8 cellular contexts compared by ENCODE assay signal in genomic region chr15:73697033-73697467, GRCh38. TPM values are rescaled to one million over a fixed set of nuclear protein-coding genes. Genes with fewer than 3 reads are reported as not detected.
DNase-seq lines count a peak whose midpoint lies in the region; ATAC-seq and TF ChIP-seq lines count a peak whose summit lies in the region.

No MANE protein-coding gene starts in this region.

- ATAC-seq in GM19452 (IDR thresholded peaks at IDR 0.05; ENCODE audit: unreplicated experiment), result peak; percentile 84
- ATAC-seq in IMR-90 (ENCODE audit: low read depth), result peak; percentile 88
- peak; percentile 95 for ATAC-seq in activated naive CD8-positive, alpha-beta T cell treated with anti-CD3 and anti-CD28 coated beads, Interleukin-2, amount 50 U/mL, for 24 hours

- H3K36me3 Mint-ChIP-seq in activated naive CD8-positive, alpha-beta T cell treated with anti-CD3 and anti-CD28 coated beads, Interleukin-2, amount 50 U/mL, for 24 hours (ENCODE audit: low read depth), result no peaks in the 10 kb centered on the region

- no peak overlapping the region for H2BK15ac ChIP-seq in IMR-90 (ENCODE audit: low read depth, low read length)

- dilution Hi-C loops in IMR-90 (cut with HindIII; ENCODE audit: low sequenced_read_pairs, unreplicated experiment), result no loop called here

- H3K4me1 Mint-ChIP-seq in activated naive CD8-positive, alpha-beta T cell treated with anti-CD3 and anti-CD28 coated beads, Interleukin-2, amount 50 U/mL, for 24 hours, result peaks cover 27% of the 10 kb centered on the region

- peaks cover 35% of the 10 kb centered on the region for H3K9me1 ChIP-seq in IMR-90 (ENCODE audit: insufficient read depth, low read length)

- peak overlapping the region; percentile 10 for H3K4me3 Mint-ChIP-seq in activated naive CD8-positive, alpha-beta T cell treated with anti-CD3 and anti-CD28 coated beads, Interleukin-2, amount 50 U/mL, for 24 hours

- H3K27me3 ChIP-seq in IMR-90 (ENCODE audit: control insufficient read depth, insufficient read depth, low read length), result no peaks in the 10 kb centered on the region
- H3K27me3 ChIP-seq in left ventricle myocardium inferior (ENCODE audit: low read depth), result no peaks in the 10 kb centered on the region
- no peaks in the 10 kb centered on the region for H3K27me3 ChIP-seq in vagina

- H3K4me2 ChIP-seq in IMR-90 (ENCODE audit: low read depth, low read length), result peak overlapping the region; percentile 49; the same call in 1 of the 2 replicates

- H3K56ac ChIP-seq in IMR-90 (ENCODE audit: extremely low read depth, insufficient read depth, low read length), result no peak overlapping the region

- BruUV-seq in IMR-90 (replicated peaks; lab: Mats Ljungman, UMichigan), result no TSS peak

- POLR2A ChIA-PET in IMR-90 (lab: Charles Lee; ENCODE audit: unreplicated experiment), result no interaction called here

- H3K36me3 ChIP-seq in IMR-90 (ENCODE audit: control insufficient read depth, insufficient read depth, low read length) (peaks cover 8% of the 10 kb centered on the region), left ventricle myocardium inferior (no peaks in the 10 kb centered on the region), vagina (peaks cover 0 to 3% of the 10 kb centered on the region in 2 donors)

- CTCF ChIA-PET in IMR-90 (lab: Yijun Ruan, JAX), result interaction anchor here (1.2 to 1.6 kb wide), 2 partner anchors 10 to 19 kb away, joined by 3 to 4 read pairs; no protein-coding TSS in a partner anchor

- intact Hi-C loops in IMR-90 (cut with micrococcal nuclease), result loop anchor here (1.0 kb wide), 1 partner anchor 61 kb away; no protein-coding TSS in a partner anchor
- intact Hi-C loops in left ventricle myocardium inferior (cut with micrococcal nuclease), result loop anchor here (10.0 kb wide), 1 partner anchor 122 kb away; no protein-coding TSS in a partner anchor
- intact Hi-C loops in vagina (cut with DNase I), result no loop called here

- H4K20me1 ChIP-seq in IMR-90 (ENCODE audit: insufficient read depth, low read length), result peaks cover 94% of the 10 kb centered on the region

- TF ChIP-seq RAD21 in IMR-90 (IDR thresholded peaks at IDR 0.05; ENCODE audit: low read length), result 0 out of 2 replicates have a peak, but pooled peaks have one; percentile 19

- no peak overlapping the region for H4K5ac ChIP-seq in IMR-90 (ENCODE audit: low read depth, low read length)

- no peak for TF ChIP-seq POLR2A in IMR-90 (IDR thresholded peaks at IDR 0.05; ENCODE audit: low read depth, low read length)
- TF ChIP-seq POLR2A in vagina (IDR thresholded peaks at IDR 0.05), result no peak

- H3K4ac ChIP-seq in IMR-90 (ENCODE audit: low read depth, low read length), result peak overlapping the region; percentile 73

- peak; percentile 86 to 90 for DNase-seq in AML-193 (lab: John Stamatoyannopoulos, UW)
- DNase-seq in IMR-90, result peak; percentile 95
- peak; percentile 54 to 92 (median 63) for DNase-seq in T-helper 1 cell
- peak; percentile 77 for DNase-seq in activated naive CD8-positive, alpha-beta T cell treated with anti-CD3 and anti-CD28 coated beads, Interleukin-2, amount 50 U/mL, for 24 hours
- DNase-seq in left ventricle myocardium inferior, result peak; percentile 86
- peak; percentile 47 for DNase-seq in retina
- peak in 1 of 2 donors; percentile 93 for DNase-seq in vagina (ENCODE audit: extremely low spot score in 2 of 2)

- H3K4me3 ChIP-seq in IMR-90 (ENCODE audit: insufficient read depth, low read depth, low read length) (no peak overlapping the region), left ventricle myocardium inferior (no peak overlapping the region), vagina (no peak overlapping the region)

- H3K4me1 ChIP-seq in IMR-90 (ENCODE audit: control insufficient read depth, insufficient read depth, low read length) (peaks cover 21% of the 10 kb centered on the region), left ventricle myocardium inferior (peaks cover 54% of the 10 kb centered on the region), vagina (peaks cover 52% of the 10 kb centered on the region)

- 0 out of 2 replicates have a peak overlapping the region, but pooled peaks have one; percentile 59 for H2AK5ac ChIP-seq in IMR-90 (ENCODE audit: low read depth, low read length)

- H3K79me1 ChIP-seq in IMR-90 (ENCODE audit: low read depth in 1 of 2, low read length in 2 of 2), result peaks cover 34 to 91% of the 10 kb centered on the region in 2 experiments

- H3K27ac ChIP-seq in IMR-90 (ENCODE audit: insufficient read depth, low read length) (peak overlapping the region; percentile 36), left ventricle myocardium inferior (replicated peaks) (peak overlapping the region; percentile 43), vagina (peak overlapping the region; percentile 48)

- no peak overlapping the region for H3K18ac ChIP-seq in IMR-90 (ENCODE audit: low read depth, low read length)

- peak overlapping the region; percentile 89 for H2AK9ac ChIP-seq in IMR-90 (replicated peaks; ENCODE audit: low read depth, low read length, poor library complexity)

- in situ Hi-C loops in IMR-90 (cut with MboI; ENCODE audit: low sequenced_read_pairs), result loop anchor here (5.0 kb wide), 2 partner anchors 60 to 135 kb away; no protein-coding TSS in a partner anchor

- peak overlapping the region; percentile 28; the same call in 1 of the 2 replicates for H2BK120ac ChIP-seq in IMR-90 (ENCODE audit: low read depth, low read length)

- H3K9me3 ChIP-seq in IMR-90 (ENCODE audit: control insufficient read depth, insufficient read depth, low read length), result no peaks in the 10 kb centered on the region
- H3K9me3 ChIP-seq in left ventricle myocardium inferior (replicated peaks), result no peaks in the 10 kb centered on the region
- H3K9me3 ChIP-seq in vagina, result no peaks in the 10 kb centered on the region

- peak overlapping the region; percentile 54 for H3K27ac Mint-ChIP-seq in activated naive CD8-positive, alpha-beta T cell treated with anti-CD3 and anti-CD28 coated beads, Interleukin-2, amount 50 U/mL, for 24 hours

- H3K23ac ChIP-seq in IMR-90 (ENCODE audit: low read depth, low read length), result peak overlapping the region; percentile 65; the same call in 1 of the 2 replicates

- H2BK5ac ChIP-seq in IMR-90 (ENCODE audit: low read depth, low read length, poor library complexity, severe bottlenecking), result peak overlapping the region; percentile 37

- peak overlapping the region; percentile 77 for H2AFZ ChIP-seq in IMR-90 (replicated peaks; ENCODE audit: low read length, poor library complexity)

- H2BK20ac ChIP-seq in IMR-90 (ENCODE audit: low read depth, low read length), result peak overlapping the region; percentile 17; the same call in 1 of the 2 replicates

- peaks cover 72% of the 10 kb centered on the region for H3K27me3 Mint-ChIP-seq in activated naive CD8-positive, alpha-beta T cell treated with anti-CD3 and anti-CD28 coated beads, Interleukin-2, amount 50 U/mL, for 24 hours

- 0% methylated on average over 2 of the region's 9 CpGs; no CpG with 5 or more reads in 1 of the 2 experiments for WGBS in IMR-90 (ENCODE audit: extremely low coverage in 2 of 2, insufficient read length in 1 of 2), 2 experiments

- TF ChIP-seq CTCF in IMR-90 (conservative IDR thresholded peaks at IDR 0.05; ENCODE audit: low read depth, low read length) (no peak), left ventricle myocardium inferior (IDR thresholded peaks at IDR 0.05; ENCODE audit: borderline replicate concordance) (no peak), vagina (IDR thresholded peaks at IDR 0.05) (no peak)

- H3K9ac ChIP-seq in IMR-90 (ENCODE audit: low read depth, low read length), result no peak overlapping the region

- H4K8ac ChIP-seq in IMR-90 (ENCODE audit: low read depth in 2 of 2, low read length in 2 of 2), result peak overlapping the region in 1 of 2 experiments; percentile 60; a peak in 1 of 4 replicates

- peak overlapping the region; percentile 45; the same call in 1 of the 2 replicates for H4K91ac ChIP-seq in IMR-90 (ENCODE audit: insufficient read depth, low read depth, low read length)

- no peaks in the 10 kb centered on the region for H3K9me3 Mint-ChIP-seq in activated naive CD8-positive, alpha-beta T cell treated with anti-CD3 and anti-CD28 coated beads, Interleukin-2, amount 50 U/mL, for 24 hours

- peak overlapping the region; percentile 35; the same call in 1 of the 2 replicates for H3K14ac ChIP-seq in IMR-90 (replicated peaks; ENCODE audit: low read depth, low read length)

TF ChIP-seq in IMR-90, 13 proteins besides CTCF, POLR2A, EP300 and RAD21:
- TF ChIP-seq MXI1 (IDR thresholded peaks at IDR 0.05; ENCODE audit: borderline replicate concordance, low read depth, low read length) (peak; percentile 93), MAFK (IDR thresholded peaks at IDR 0.05; ENCODE audit: low read depth, low read length) (peak; percentile 99), CHD1 (IDR thresholded peaks at IDR 0.05; ENCODE audit: low read depth, low read length) (no peak), FOS (IDR thresholded peaks at IDR 0.05; ENCODE audit: low read depth, low read length) (peak; percentile 47; the same call in 1 of the 2 replicates), NFE2L2 (IDR thresholded peaks at IDR 0.05; ENCODE audit: low read depth, low read length) (no peak; the same call in 1 of the 2 replicates), USF2 (IDR thresholded peaks at IDR 0.05; ENCODE audit: low read depth, low read length) (no peak), CEBPB (IDR thresholded peaks at IDR 0.05; ENCODE audit: low read depth, low read length) (no peak), MAZ (IDR thresholded peaks at IDR 0.05; ENCODE audit: borderline replicate concordance, low read depth, low read length) (peak; percentile 42; the same call in 1 of the 2 replicates), RFX5 (IDR thresholded peaks at IDR 0.05; ENCODE audit: low read depth, low read length) (no peak)

RNA-seq across cellular contexts. Expression of gene CD276, which starts 12.9 kb away (rescaled TPM):
- 30.8 and 37.5 TPM in 2 replicates for total RNA-seq in IMR-90 (2012; rRNA removed)
- polyA plus RNA-seq in IMR-90 (2012; rRNA removed), result 149 and 150 TPM in 2 replicates
- polyA plus RNA-seq in IMR-90 (2012; cell fraction: cytosol; rRNA removed), result 58.7 and 100 TPM in 2 replicates
- 95.5 and 121 TPM in 2 replicates for polyA plus RNA-seq in IMR-90 (2012; cell fraction: nucleus; rRNA removed; ENCODE audit: low replicate concordance)
- total RNA-seq in left ventricle myocardium inferior, result 32.4 TPM
- 78.1 TPM for total RNA-seq in vagina

RNA-seq across cellular contexts. Expression of gene INSYN1, which starts 56.1 kb away (rescaled TPM):
- total RNA-seq in IMR-90 (2012; rRNA removed), result under 0.01 and 0.18 TPM in 2 replicates
- 0.34 and 0.49 TPM in 2 replicates for polyA plus RNA-seq in IMR-90 (2012; rRNA removed)
- 0.34 and 0.42 TPM in 2 replicates for polyA plus RNA-seq in IMR-90 (2012; cell fraction: cytosol; rRNA removed)
- 0.50 and 0.52 TPM in 2 replicates for polyA plus RNA-seq in IMR-90 (2012; cell fraction: nucleus; rRNA removed; ENCODE audit: low replicate concordance)
- 121 TPM for total RNA-seq in left ventricle myocardium inferior
- total RNA-seq in vagina, result 5.6 TPM

Comparison
In these comparisons a context has a peak if more than half of its experiments do, and no peak if none do; other contexts are left out.
1. RNA of gene INSYN1, which starts 56.1 kb away (total RNA-seq): 121 TPM in left ventricle myocardium inferior (single experiment); 5.6 TPM in vagina (single experiment) and under 0.01 to 0.18 TPM in IMR-90; every median in the first group is over 10 times any median in the second.
2. Peak in every context shown above with its lines, with median percentiles within 50 percentile points of each other: ATAC-seq and H3K27ac ChIP-seq.